Comparison of ENCODE assay signal across 15 cellular contexts in the genomic region with DNA sequence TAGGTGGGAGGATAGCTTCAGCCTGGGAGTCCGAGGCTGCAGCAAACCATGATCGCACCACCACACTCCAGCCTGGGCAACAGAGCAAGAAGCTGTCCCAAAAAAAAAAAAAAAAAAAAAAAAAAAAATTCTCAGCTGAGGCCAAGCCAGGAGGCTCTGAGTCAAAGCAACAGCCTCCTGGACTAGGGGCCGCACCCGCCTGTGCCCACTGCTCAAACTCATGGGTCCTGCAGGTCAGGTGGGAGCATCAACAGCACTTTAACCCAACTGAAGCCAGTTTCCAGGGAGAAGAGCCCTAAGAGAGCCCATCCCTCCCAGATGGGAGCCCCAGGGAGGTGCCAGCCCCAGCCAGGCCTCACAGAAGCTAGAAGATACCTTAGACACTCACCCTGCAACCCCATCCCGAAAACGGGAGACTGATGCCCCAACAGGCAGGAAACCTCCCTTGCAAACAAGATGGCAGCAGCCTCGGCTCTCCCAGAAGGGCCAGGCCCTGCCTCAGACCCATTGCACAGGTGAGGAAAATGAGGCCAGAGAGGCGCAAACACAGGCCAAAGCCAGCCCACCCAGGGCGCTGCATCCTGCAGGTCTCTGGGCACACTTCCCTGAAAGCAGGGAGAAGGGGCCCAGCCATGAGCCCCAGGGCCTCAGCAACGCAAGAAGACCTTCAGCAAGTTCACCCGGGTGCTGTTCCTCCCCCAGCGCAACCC.
"Had no signal": no experiment of that assay in that cellular context is flagged by ENCODE, and none has a peak within 500 bp of the region (broad histone marks: within the 10 kb centered on the region; RNA-seq: fewer than 3 reads in every experiment).

No MANE protein-coding gene starts in this region.

- H3K27me3 ChIP-seq: adrenal gland, left lung, transverse colon had no signal

- FAIRE-seq: bronchial epithelial cell, keratinocyte had no signal

- H3K27ac ChIP-seq: adrenal gland, epithelial cell of prostate, left lung, transverse colon had no signal

- H3K4me3 ChIP-seq: adrenal gland, left lung, transverse colon had no signal

- H3K4me1 ChIP-seq: adrenal gland had no signal

- H3K36me3 ChIP-seq: adrenal gland had no signal

- ATAC-seq: activated naive CD4-positive, alpha-beta T cell treated with anti-CD3 and anti-CD28 coated beads, Interleukin-2, amount 50 U/mL, for 72 hours; activated T-cell treated with anti-CD3 and anti-CD28 coated beads, Interleukin-2, amount 50 U/mL, for 72 hours; left lung; natural killer cell treated with Interleukin-12 subunit alpha and Interleukin-12 subunit beta and Interleukin-15 and Interleukin-18, amount 100 ng/mL, for 72 hours had no signal

- DNase-seq: activated CD4-positive, alpha-beta T cell treated with anti-CD3 and anti-CD28 coated beads, Interleukin-2, amount 50 U/mL, for 4 hours; activated effector memory CD4-positive, alpha-beta T cell treated with anti-CD3 and anti-CD28 coated beads, Interleukin-2, amount 50 U/mL, for 16 hours; activated T-cell treated with anti-CD3 and anti-CD28 coated beads, Interleukin-2, amount 50 U/mL, for 72 hours; adrenal gland; endodermal cell; foreskin fibroblast; hypothalamus; retina had no signal

- H3K9me3 ChIP-seq: adrenal gland, left lung, transverse colon had no signal
